ENCODE assay signal across 8 cellular contexts in the genomic region with DNA sequence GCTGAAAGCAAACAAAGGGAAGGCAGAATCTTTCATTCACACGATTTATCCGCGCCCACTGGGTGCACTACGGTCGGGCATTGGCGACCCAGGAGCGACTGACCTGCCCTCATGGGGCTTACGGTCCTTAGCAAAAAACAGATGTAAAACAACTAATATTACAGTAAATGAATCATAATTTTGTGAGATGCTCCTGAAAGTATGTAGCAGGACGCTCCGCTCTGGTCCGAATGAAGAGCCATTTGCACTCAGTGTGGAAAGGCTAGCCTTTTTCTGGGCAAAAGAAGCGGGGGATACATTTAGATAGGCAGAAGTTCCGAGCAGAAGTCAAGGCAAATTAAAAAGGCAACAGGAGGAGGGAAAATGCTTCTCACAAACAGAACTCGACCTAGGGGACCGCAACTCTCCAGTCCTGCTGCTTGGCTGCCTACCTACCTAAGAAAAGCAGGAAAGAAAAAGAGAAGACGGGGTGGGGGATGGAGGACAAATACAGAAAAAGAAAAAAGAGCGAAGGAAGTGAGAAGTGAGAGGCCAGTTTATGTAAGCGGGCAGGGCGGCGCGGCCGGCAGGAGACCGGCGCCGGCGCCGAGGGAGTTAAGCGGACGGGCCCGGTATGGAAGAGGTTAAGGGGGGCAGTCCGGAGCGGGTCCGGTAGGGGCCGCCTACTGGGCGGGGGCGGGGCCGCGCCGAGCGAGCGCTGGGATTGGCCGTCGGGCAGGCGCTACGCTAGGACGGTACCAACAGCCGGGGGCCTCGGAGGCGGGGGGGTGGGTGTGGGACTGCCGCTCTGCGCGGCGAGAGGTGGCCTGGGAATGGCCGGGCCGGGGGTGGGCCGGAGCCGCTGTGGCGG. TPM values are rescaled to one million over a fixed set of nuclear protein-coding genes. Genes with fewer than 3 reads are reported as not detected.
DNase-seq lines count a peak whose midpoint lies in the region; ATAC-seq and TF ChIP-seq lines count a peak whose summit lies in the region.

FAM20B (plus strand) TSS at position 770 of the 850 bp plus-strand sequence. CDS start 17,954 bp downstream, outside the sequence.

- H3K9me3 Mint-ChIP-seq in activated naive CD4-positive, alpha-beta T cell treated with anti-CD3 and anti-CD28 coated beads, Interleukin-2, amount 50 U/mL, for 24 hours, result no peaks in the 10 kb centered on the region

- peak within 1 kb of the TSS; percentile 98 for H3K4me3 ChIP-seq in NB4 (ENCODE audit: low read depth, low read length)

- no peak for TF ChIP-seq CTCF in NB4 (IDR thresholded peaks at IDR 0.05; ENCODE audit: low read depth, low read length)
- no peak for TF ChIP-seq CTCF in subcutaneous adipose tissue (IDR thresholded peaks at IDR 0.05; ENCODE audit: low read depth)

- DNase-seq in GM03348 (ENCODE audit: low spot score), result peak; percentile 100
- DNase-seq in NB4 (ENCODE audit: low read depth), result peak; percentile 97
- peak; percentile 96 for DNase-seq in SKM-1 (lab: John Stamatoyannopoulos, UW; ENCODE audit: unreplicated experiment)
- peak; percentile 98 for DNase-seq in germinal center (ENCODE audit: low spot score)
- peak; percentile 54 for DNase-seq in non-pigmented ciliary epithelial cell (ENCODE audit: low read depth)

- peak within 1 kb of the TSS; percentile 95 for H3K4me3 Mint-ChIP-seq in activated naive CD4-positive, alpha-beta T cell treated with anti-CD3 and anti-CD28 coated beads, Interleukin-2, amount 50 U/mL, for 24 hours

- H3K4me1 Mint-ChIP-seq in activated naive CD4-positive, alpha-beta T cell treated with anti-CD3 and anti-CD28 coated beads, Interleukin-2, amount 50 U/mL, for 24 hours, result peaks cover 46% of the 10 kb centered on the region

- H3K27me3 Mint-ChIP-seq in activated naive CD4-positive, alpha-beta T cell treated with anti-CD3 and anti-CD28 coated beads, Interleukin-2, amount 50 U/mL, for 24 hours, result no peaks in the 10 kb centered on the region

- H3K27ac Mint-ChIP-seq in activated naive CD4-positive, alpha-beta T cell treated with anti-CD3 and anti-CD28 coated beads, Interleukin-2, amount 50 U/mL, for 24 hours, result peak within 1 kb of the TSS; percentile 92

- no peak for TF ChIP-seq POLR2A in NB4 (IDR thresholded peaks at IDR 0.05; ENCODE audit: extremely low read depth, insufficient read length)

- no peaks in the 10 kb centered on the region for H3K36me3 Mint-ChIP-seq in activated naive CD4-positive, alpha-beta T cell treated with anti-CD3 and anti-CD28 coated beads, Interleukin-2, amount 50 U/mL, for 24 hours

- ATAC-seq in HG02571 (IDR thresholded peaks at IDR 0.05; ENCODE audit: unreplicated experiment), result peak; percentile 74

RNA-seq across cellular contexts. Expression of gene FAM20B, which starts in this region (rescaled TPM):
- total RNA-seq in subcutaneous adipose tissue, result 10 to 100 TPM; 20.6 to 44.2 (median 27.4) TPM

Comparison
In these comparisons a context has a peak if more than half of its experiments do, and no peak if none do; other contexts are left out.
1. Peak in every context shown above with its lines: DNase-seq, ATAC-seq and H3K4me3 ChIP-seq.